In genomic region chr12:11795910-11796459, GRCh38 we compare ENCODE assay signal across 9 cellular contexts.
DNase-seq lines count a peak whose midpoint lies in the region; ATAC-seq, FAIRE-seq and TF ChIP-seq lines count a peak whose summit lies in the region.
"Had no signal": no experiment of that assay in that cellular context is flagged by ENCODE, and none has a peak within 500 bp of the region (broad histone marks: within the 10 kb centered on the region; RNA-seq: fewer than 3 reads in every experiment).

No MANE protein-coding gene starts in this region.

- DNase-seq in ELF-1 (ENCODE audit: low read depth, low spot score) (peak; percentile 45), RCC 7860 (ENCODE audit: low spot score) (peak; percentile 95), epithelial cell of prostate (ENCODE audit: low read depth, low spot score) (peak; percentile 62), aorta (no peak), GM10248 (ENCODE audit: extremely low spot score) (no peak)
- no peak for DNase-seq in activated naive CD8-positive, alpha-beta T cell treated with anti-CD3 and anti-CD28 coated beads for 36 hours
- DNase-seq: stimulated activated CD4-positive, alpha-beta T cell treated with anti-CD3 and anti-CD28 coated beads, Interleukin-1b, Interleukin-23, amount 100 ng/mL, for 48 hours had no signal

- H3K27me3 ChIP-seq in parathyroid adenoma (ENCODE audit: control insufficient read depth, insufficient read depth, low read length): no peaks in the 10 kb centered on the region
- H3K27me3 ChIP-seq in aorta (ENCODE audit: control insufficient read depth in 1 of 2, insufficient read depth in 2 of 2, low read length in 1 of 2): no peaks in the 10 kb centered on the region

- POLR2A ChIA-PET in GM10248 (lab: Yijun Ruan, JAX): no interaction called here

- H3K4me3 ChIP-seq in parathyroid adenoma (ENCODE audit: low read depth, low read length) (no peak overlapping the region), aorta (ENCODE audit: low read length in 2 of 2) (no peak overlapping the region)

- CTCF ChIA-PET in GM10248 (lab: Yijun Ruan, JAX): interaction anchor here (1.0 to 2.8 kb wide), 10 partner anchors 9 to 242 kb away, joined by 3 to 13 read pairs (median 4); no protein-coding TSS in a partner anchor

- no peak for TF ChIP-seq CTCF in parathyroid adenoma (IDR thresholded peaks at IDR 0.05)
- no peak for TF ChIP-seq CTCF in GM10248 (IDR thresholded peaks at IDR 0.05; ENCODE audit: control extremely low read depth, extremely low read depth, low read depth, missing control alignments)

- peaks cover 25% of the 10 kb centered on the region for H3K4me1 Mint-ChIP-seq in activated naive CD8-positive, alpha-beta T cell treated with anti-CD3 and anti-CD28 coated beads for 36 hours

- H3K36me3 Mint-ChIP-seq in activated naive CD8-positive, alpha-beta T cell treated with anti-CD3 and anti-CD28 coated beads for 36 hours: peaks cover 25% of the 10 kb centered on the region

- H3K4me2 ChIP-seq in parathyroid adenoma (ENCODE audit: low read length): no peak overlapping the region

- FAIRE-seq in RCC 7860 (lab: Jason Lieb, UNC): peak; percentile 89

- intact Hi-C loops in aorta (cut with DNase I): no loop called here

- ATAC-seq in aorta (ENCODE audit: low FRiP score) (no peak), HG02840 (IDR thresholded peaks at IDR 0.05; ENCODE audit: low FRiP score, unreplicated experiment) (no peak)

- H3K4me3 Mint-ChIP-seq in activated naive CD8-positive, alpha-beta T cell treated with anti-CD3 and anti-CD28 coated beads for 36 hours: no peak overlapping the region

- no peak overlapping the region for H2AFZ ChIP-seq in parathyroid adenoma

- H3K27ac ChIP-seq in epithelial cell of prostate: peak overlapping the region; percentile 67
- peak overlapping the region; percentile 7 for H3K27ac ChIP-seq in parathyroid adenoma
- peak overlapping the region in 1 of 2 donors; percentile 90 for H3K27ac ChIP-seq in aorta (ENCODE audit: low read depth in 1 of 2, low read length in 2 of 2)

- H3K27me3 Mint-ChIP-seq in activated naive CD8-positive, alpha-beta T cell treated with anti-CD3 and anti-CD28 coated beads for 36 hours: no peaks in the 10 kb centered on the region

- peaks cover 25% of the 10 kb centered on the region for H3K4me1 ChIP-seq in parathyroid adenoma
- peaks cover 8 to 24% of the 10 kb centered on the region in 2 donors for H3K4me1 ChIP-seq in aorta (ENCODE audit: control insufficient read depth in 1 of 2, insufficient read depth in 2 of 2, low read length in 2 of 2)

- no peaks in the 10 kb centered on the region for H3K9me3 Mint-ChIP-seq in activated naive CD8-positive, alpha-beta T cell treated with anti-CD3 and anti-CD28 coated beads for 36 hours

- 16 to 22% methylated on average over 6 of the region's 6 CpGs for WGBS in aorta, 2 donors

- H3K36me3 ChIP-seq in parathyroid adenoma (ENCODE audit: control insufficient read depth, insufficient read depth, low read length) (no peaks in the 10 kb centered on the region), aorta (ENCODE audit: control insufficient read depth in 1 of 2, insufficient read depth in 2 of 2, low read length in 1 of 2) (no peaks in the 10 kb centered on the region)

- H3K9me3 ChIP-seq in parathyroid adenoma (ENCODE audit: control insufficient read depth, low read length): no peaks in the 10 kb centered on the region
- H3K9me3 ChIP-seq in aorta (ENCODE audit: control insufficient read depth, low read length): no peaks in the 10 kb centered on the region

- H3K27ac Mint-ChIP-seq in activated naive CD8-positive, alpha-beta T cell treated with anti-CD3 and anti-CD28 coated beads for 36 hours: no peak overlapping the region

- no peak overlapping the region for H3K9ac ChIP-seq in parathyroid adenoma

- H3K79me2 ChIP-seq in parathyroid adenoma: peaks cover 6% of the 10 kb centered on the region

Comparison
In these comparisons a context has a peak if more than half of its experiments do, and no peak if none do; other contexts are left out.
1. DNase-seq: peak in ELF-1 (single experiment), RCC 7860 (single experiment) and epithelial cell of prostate (single experiment); none in activated naive CD8-positive, alpha-beta T cell treated with anti-CD3 and anti-CD28 coated beads for 36 hours (single experiment), aorta (0 of 2) and GM10248 (single experiment).